8 cellular contexts compared by ENCODE assay signal in the genomic region with DNA sequence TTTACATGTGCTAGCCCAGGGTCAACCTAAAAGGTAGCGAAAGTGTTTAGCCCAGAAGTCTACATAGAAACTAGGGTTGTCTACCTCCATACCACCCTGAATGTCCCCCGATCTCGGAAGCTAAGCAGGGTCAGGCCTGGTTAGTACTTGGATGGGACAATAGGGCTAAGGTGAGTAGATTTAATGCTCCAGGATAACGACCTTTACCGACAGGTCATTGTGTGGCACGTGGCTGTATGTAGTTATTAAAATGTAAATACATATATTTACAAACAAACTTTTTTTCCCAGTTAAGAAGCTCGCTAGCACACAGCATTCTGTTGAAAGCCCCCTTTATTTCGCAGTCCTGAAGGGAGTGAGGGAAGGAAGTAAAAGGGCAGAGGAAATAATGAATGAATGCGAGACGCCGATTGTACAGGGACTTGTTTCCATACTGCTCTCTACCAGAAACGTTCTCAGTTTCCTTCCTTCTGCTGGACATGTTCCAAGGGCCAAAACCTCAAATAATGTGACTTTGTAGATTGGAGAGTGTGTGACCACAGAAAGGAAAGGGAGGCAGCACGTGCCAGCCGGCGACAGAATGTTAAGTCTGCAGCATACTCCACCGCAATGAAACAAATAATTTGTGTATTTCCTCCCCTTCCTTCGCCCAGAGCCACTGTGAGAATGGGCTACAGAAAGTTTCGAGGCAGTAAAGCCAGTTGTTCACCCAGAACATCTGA. TPM values are rescaled to one million over a fixed set of nuclear protein-coding genes. Genes with fewer than 3 reads are reported as not detected.
DNase-seq lines count a peak whose midpoint lies in the region; ATAC-seq, FAIRE-seq and TF ChIP-seq lines count a peak whose summit lies in the region.

No MANE protein-coding gene starts in this region.

- H4K20me1 ChIP-seq in GM12878 (ENCODE audit: control insufficient read depth, insufficient read depth) = no peaks in the 10 kb centered on the region

- peak overlapping the region; percentile 95 for H3K4me3 ChIP-seq in AG04450 (ENCODE audit: low read depth, low read length)
- peak overlapping the region; percentile 60 for H3K4me3 ChIP-seq in SJSA1
- peak overlapping the region; percentile 77 for H3K4me3 ChIP-seq in GM12878
- H3K4me3 ChIP-seq in iPS-20b (ENCODE audit: low read length) = peak overlapping the region; percentile 92

- H3K9me3 ChIP-seq in AG04450 (ENCODE audit: control insufficient read depth, insufficient read depth, low read length) = no peaks in the 10 kb centered on the region
- no peaks in the 10 kb centered on the region for H3K9me3 ChIP-seq in SJSA1 (replicated peaks)
- no peaks in the 10 kb centered on the region for H3K9me3 ChIP-seq in GM12878 (replicated peaks; ENCODE audit: control insufficient read depth, insufficient read depth, low read length)
- no peaks in the 10 kb centered on the region for H3K9me3 ChIP-seq in iPS-20b (ENCODE audit: insufficient read depth, low read depth, low read length)

- peak overlapping the region; percentile 89 for H3K9ac ChIP-seq in GM12878 (ENCODE audit: control insufficient read depth, insufficient read depth, low read length)
- peak overlapping the region; percentile 95 for H3K9ac ChIP-seq in iPS-20b (ENCODE audit: low read depth, low read length)

- no peak for TF ChIP-seq POLR2A in GM12892 (IDR thresholded peaks at IDR 0.05; ENCODE audit: low read depth, low read length)
- TF ChIP-seq POLR2A in GM12878 (IDR thresholded peaks at IDR 0.05; ENCODE audit: low read depth, low read length) = no peak

- 1% methylated on average over 18 of the region's 18 CpGs for WGBS in GM12878 (ENCODE audit: insufficient coverage, insufficient replicate concordance, low lambda C conversion rate, missing lambda C conversion rate)

- TF ChIP-seq RAD21 in GM12878 (IDR thresholded peaks at IDR 0.05; ENCODE audit: insufficient read depth, low read depth, low read length) = no peak

- FAIRE-seq in GM12892 (lab: Jason Lieb, UNC) = peak; percentile 5
- no peak for FAIRE-seq in GM12878 (lab: Jason Lieb, UNC)

- intact Hi-C loops in GM12878 (cut with micrococcal nuclease; ENCODE audit: unreplicated experiment) = loop anchor here (1.0 to 5.0 kb wide), 4 partner anchors 55 to 612 kb away; a partner anchor contains a TSS

- TSS peak; percentile 88 for BruUV-seq in GM12878 (replicated peaks; lab: Mats Ljungman, UMichigan)

- SMC1A ChIA-PET in GM12878 (lab: Charles Lee; ENCODE audit: uncharacterized antibody, unreplicated experiment) = interaction anchor here (0.8 to 2.2 kb wide), 9 partner anchors 8 to 217 kb away, joined by 3 to 6 read pairs (median 4); a partner anchor contains a TSS

- no peak for TF ChIP-seq EP300 in GM12878 (IDR thresholded peaks at IDR 0.05; ENCODE audit: borderline replicate concordance in 1 of 2, control insufficient read depth in 1 of 2, low read depth in 2 of 2, low read length in 2 of 2)

- POLR2A ChIA-PET in AG04450 (lab: Yijun Ruan, JAX) (interaction anchor here (0.6 to 1.6 kb wide), 4 partner anchors 8 to 925 kb away, joined by 3 to 6 read pairs (median 4); no protein-coding TSS in a partner anchor), GM12878 (lab: Charles Lee) (interaction anchor here (0.6 kb wide), 1 partner anchor 379 kb away, joined by 6 read pairs; no protein-coding TSS in a partner anchor)

- peak overlapping the region; percentile 98 for H2AFZ ChIP-seq in GM12878 (ENCODE audit: control insufficient read depth, low read depth, low read length)

- H3K79me2 ChIP-seq in GM12878 (ENCODE audit: control insufficient read depth, insufficient read depth, low read length) = peaks cover 45% of the 10 kb centered on the region

- ATAC-seq in HG03108 (IDR thresholded peaks at IDR 0.05; ENCODE audit: unreplicated experiment) (peak; percentile 7), GM12878 (peak; percentile 32)

- TF ChIP-seq CTCF in AG04450 (IDR thresholded peaks at IDR 0.05; ENCODE audit: low read depth, low read length) = no peak
- TF ChIP-seq CTCF in GM12878 (IDR thresholded peaks at IDR 0.05 in 2 of 3, conservative IDR thresholded peaks at IDR 0.05 in 1 of 3; ENCODE audit: control insufficient read depth in 2 of 3, extremely low read depth in 1 of 3, insufficient read depth in 1 of 3, low read depth in 3 of 3, low read length in 3 of 3) = no peak

- H3K4me2 ChIP-seq in GM12878 (ENCODE audit: control insufficient read depth, insufficient read depth) = peak overlapping the region; percentile 80

- DNase-seq in AG04450 (ENCODE audit: low read depth, low spot score) (no peak), GM12892 (ENCODE audit: insufficient read length) (no peak), SJSA1 (ENCODE audit: low read depth in 1 of 2, low spot score in 2 of 2) (no peak), GM12878 (ENCODE audit: low read depth, low spot score) (peak; percentile 53), smooth muscle cell of the brain vasculature (ENCODE audit: low read depth, low spot score) (peak; percentile 9), NCI-H446 treated with DMSO at 0.1 percent for 48 hours (lab: John Stamatoyannopoulos, UW) (no peak)

- H3K36me3 ChIP-seq in SJSA1 (no peaks in the 10 kb centered on the region), GM12878 (ENCODE audit: control insufficient read depth in 2 of 2, insufficient read depth in 2 of 2, low read length in 1 of 2) (peaks cover 0 to 5% of the 10 kb centered on the region in 2 experiments; a peak in 1 of 4 replicates), iPS-20b (ENCODE audit: insufficient read depth, low read depth, low read length) (no peaks in the 10 kb centered on the region)

- CTCF ChIA-PET in AG04450 (lab: Charles Lee) = no interaction called here
- CTCF ChIA-PET in GM12878 (lab: Yijun Ruan, JAX) = interaction anchor here (0.7 to 2.1 kb wide), 4 partner anchors 22 to 113 kb away, joined by 3 to 9 read pairs (median 4); a partner anchor contains a TSS

- H3K27me3 ChIP-seq in AG04450 (ENCODE audit: control insufficient read depth, insufficient read depth, low read length) (no peaks in the 10 kb centered on the region), SJSA1 (replicated peaks) (no peaks in the 10 kb centered on the region), GM12878 (replicated peaks in 1 of 2; ENCODE audit: control insufficient read depth in 2 of 2, insufficient read depth in 2 of 2, low read length in 1 of 2) (no peaks in the 10 kb centered on the region), iPS-20b (ENCODE audit: insufficient read depth, low read length) (no peaks in the 10 kb centered on the region)

- RAD21 ChIA-PET in GM12878 (lab: Charles Lee; ENCODE audit: unreplicated experiment) = interaction anchor here (1.0 to 1.4 kb wide), 2 partner anchors 28 to 63 kb away, joined by 3 read pairs; no protein-coding TSS in a partner anchor

- in situ Hi-C loops in GM12878 (cut with MboI) = no loop called here

- peaks cover 5% of the 10 kb centered on the region; the same call in 1 of the 2 replicates for H3K4me1 ChIP-seq in SJSA1 (replicated peaks)
- no peaks in the 10 kb centered on the region; the same call in 1 of the 2 replicates for H3K4me1 ChIP-seq in GM12878 (ENCODE audit: control insufficient read depth, insufficient read depth, low read length)
- no peaks in the 10 kb centered on the region; the same call in 1 of the 2 replicates for H3K4me1 ChIP-seq in iPS-20b (ENCODE audit: insufficient read depth, low read length)

- H3K27ac ChIP-seq in AG04450 (ENCODE audit: low read depth, low read length) = peak overlapping the region; percentile 68
- peak overlapping the region; percentile 30 for H3K27ac ChIP-seq in SJSA1
- H3K27ac ChIP-seq in GM12878 (ENCODE audit: control insufficient read depth, insufficient read depth) = peak overlapping the region; percentile 88
- peak overlapping the region; percentile 19 for H3K27ac ChIP-seq in iPS-20b (ENCODE audit: low read length)

RNA-seq across cellular contexts. Expression of a gene that starts 0.6 kb away (rescaled TPM):
- polyA plus RNA-seq in AG04450 (2011; rRNA removed) (4.3 and 5.6 TPM in 2 replicates), GM12878 (2011; rRNA removed) (35.5 and 55.9 TPM in 2 replicates), GM12878 (2014; fragmentation: Illumina TruSeq; extraction: Trizol) (23.1 and 35.6 TPM in 2 replicates), GM12878 (2014; fragmentation: Nextera tagmentation; extraction: Ambion mirVana) (1 to 10 TPM; 7.8 to 9.0 TPM), GM12878 (2014; rRNA removed) (25.8 and 38.6 TPM in 2 replicates), GM12878 (2016; fragmentation: Nextera tagmentation; extraction: Ambion mirVana) (10 to 100 TPM; 12.6 to 15.1 TPM)
- polyA minus RNA-seq in AG04450 (2011; rRNA and poly(A)+ RNA removed) = 2.3 and 3.2 TPM in 2 replicates
- 24.6 TPM for polyA plus RNA-seq in GM12892 (2012; ENCODE audit: missing spikeins)
- total RNA-seq in SJSA1 (2014; rRNA removed; shearing (Covaris generic)) = 3.1 and 5.5 TPM in 2 replicates
- 75.3 and 76.7 TPM in 2 replicates for total RNA-seq in GM12878 (2013; cell fraction: nucleolus; rRNA removed)
- total RNA-seq in GM12878 (2014; rRNA removed) (17.5 and 20.1 TPM in 2 replicates), GM12878 (2014; rRNA removed; fragmentation: Illumina TruSeq; extraction: Trizol) (19.5 and 21.5 TPM in 2 replicates), GM12878 (2021) (13.2 and 17.1 TPM in 2 replicates)
- 12.3 TPM for polyA plus RNA-seq in GM12878 (2011; ENCODE audit: low read depth)
- polyA plus RNA-seq in GM12878 (2011; cell fraction: cytosol; rRNA removed) = 13.2 and 13.5 TPM in 2 replicates
- polyA plus RNA-seq in GM12878 (2011; cell fraction: nucleus; rRNA removed) = 27.6 and 32.9 TPM in 2 replicates
- polyA plus RNA-seq in GM12878 (2012) = 15.7 and 15.9 TPM in 2 replicates
- polyA minus RNA-seq in GM12878 (2011; rRNA and poly(A)+ RNA removed) = 6.4 and 9.4 TPM in 2 replicates
- 4.2 and 5.2 TPM in 2 replicates for polyA minus RNA-seq in GM12878 (2011; cell fraction: cytosol; rRNA and poly(A)+ RNA removed)
- 9.6 and 11.5 TPM in 2 replicates for polyA minus RNA-seq in GM12878 (2011; cell fraction: nucleus; rRNA and poly(A)+ RNA removed)

RNA-seq across cellular contexts. Expression of a gene that starts 0.7 kb away (rescaled TPM):
- polyA plus RNA-seq in AG04450 (2011; rRNA removed) (29.3 and 30.9 TPM in 2 replicates), GM12878 (2011; rRNA removed) (70.7 and 101 TPM in 2 replicates), GM12878 (2014; fragmentation: Illumina TruSeq; extraction: Trizol) (28.7 and 35.2 TPM in 2 replicates), GM12878 (2014; fragmentation: Nextera tagmentation; extraction: Ambion mirVana) (10 to 100 TPM; 50.8 to 70.0 TPM), GM12878 (2014; rRNA removed) (22.7 and 24.2 TPM in 2 replicates), GM12878 (2016; fragmentation: Nextera tagmentation; extraction: Ambion mirVana) (10 to 100 TPM; 42.0 to 49.5 TPM)
- 17.1 and 23.5 TPM in 2 replicates for polyA minus RNA-seq in AG04450 (2011; rRNA and poly(A)+ RNA removed)
- 26.1 TPM for polyA plus RNA-seq in GM12892 (2012; ENCODE audit: missing spikeins)
- 19.7 and 38.5 TPM in 2 replicates for total RNA-seq in SJSA1 (2014; rRNA removed; shearing (Covaris generic))
- 26.1 and 27.3 TPM in 2 replicates for total RNA-seq in GM12878 (2013; cell fraction: nucleolus; rRNA removed)
- total RNA-seq in GM12878 (2014; rRNA removed) (22.2 and 25.3 TPM in 2 replicates), GM12878 (2014; rRNA removed; fragmentation: Illumina TruSeq; extraction: Trizol) (35.3 and 36.2 TPM in 2 replicates), GM12878 (2021) (18.6 and 19.0 TPM in 2 replicates)
- 11.3 TPM for polyA plus RNA-seq in GM12878 (2011; ENCODE audit: low read depth)
- polyA plus RNA-seq in GM12878 (2011; cell fraction: cytosol; rRNA removed) = 20.9 and 25.1 TPM in 2 replicates
- polyA plus RNA-seq in GM12878 (2011; cell fraction: nucleus; rRNA removed) = 32.3 and 34.1 TPM in 2 replicates
- 19.8 and 22.8 TPM in 2 replicates for polyA plus RNA-seq in GM12878 (2012)
- polyA minus RNA-seq in GM12878 (2011; rRNA and poly(A)+ RNA removed) = 24.3 and 26.5 TPM in 2 replicates
- 14.6 and 23.3 TPM in 2 replicates for polyA minus RNA-seq in GM12878 (2011; cell fraction: cytosol; rRNA and poly(A)+ RNA removed)
- 49.7 and 70.8 TPM in 2 replicates for polyA minus RNA-seq in GM12878 (2011; cell fraction: nucleus; rRNA and poly(A)+ RNA removed)

Comparison
In these comparisons a context has a peak if more than half of its experiments do, and no peak if none do; other contexts are left out.
1. DNase-seq: peak in GM12878 (single experiment) and smooth muscle cell of the brain vasculature (single experiment); none in AG04450 (single experiment), GM12892 (single experiment), SJSA1 (0 of 2) and NCI-H446 treated with DMSO at 0.1 percent for 48 hours (single experiment).
2. H3K27ac ChIP-seq: peak in every context shown above with its lines; median percentile 88 in GM12878; 68 in AG04450; 30 in SJSA1; 19 in iPS-20b.
3. Peak in every context shown above with its lines, with median percentiles within 50 percentile points of each other: H3K4me3 ChIP-seq.